Comparison of ENCODE assay signal across 1 cellular context in the genomic region with DNA sequence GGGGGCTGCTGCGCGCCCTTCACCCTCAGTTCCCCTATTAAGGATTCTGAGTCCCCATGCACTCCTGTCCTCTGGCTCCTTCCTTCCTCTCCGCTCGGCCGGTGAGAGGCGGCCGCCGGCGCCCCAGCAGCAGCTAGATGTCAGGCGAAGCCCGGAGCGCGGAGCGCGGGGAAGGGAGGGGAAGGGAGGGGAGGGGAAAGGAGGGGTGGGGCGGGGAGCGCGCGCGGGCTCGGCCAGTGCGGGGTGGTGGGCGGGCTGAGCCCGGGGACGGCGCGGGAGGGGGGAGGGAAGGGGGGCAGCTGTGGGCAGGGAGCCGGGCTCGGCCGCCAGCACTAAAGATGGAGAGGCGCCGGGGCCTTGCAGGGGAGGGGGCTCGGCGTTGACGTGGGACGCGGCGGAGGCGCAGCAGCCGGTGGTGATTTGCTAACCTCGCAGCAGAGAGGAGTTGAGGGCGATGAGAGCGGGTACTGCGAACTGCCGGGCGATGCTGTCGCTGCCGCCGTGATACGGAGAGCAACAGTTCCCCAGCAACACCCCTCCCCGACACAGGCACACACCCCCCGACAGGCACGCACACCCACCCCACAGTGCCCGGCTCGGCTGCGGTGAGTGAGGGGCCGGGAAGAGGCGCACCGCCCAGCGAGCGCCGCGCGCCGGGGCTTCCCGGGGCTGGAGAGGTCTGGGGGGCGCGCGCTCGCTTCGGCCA.
TF ChIP-seq lines count a peak whose summit lies in the region.

A gene with protein sequence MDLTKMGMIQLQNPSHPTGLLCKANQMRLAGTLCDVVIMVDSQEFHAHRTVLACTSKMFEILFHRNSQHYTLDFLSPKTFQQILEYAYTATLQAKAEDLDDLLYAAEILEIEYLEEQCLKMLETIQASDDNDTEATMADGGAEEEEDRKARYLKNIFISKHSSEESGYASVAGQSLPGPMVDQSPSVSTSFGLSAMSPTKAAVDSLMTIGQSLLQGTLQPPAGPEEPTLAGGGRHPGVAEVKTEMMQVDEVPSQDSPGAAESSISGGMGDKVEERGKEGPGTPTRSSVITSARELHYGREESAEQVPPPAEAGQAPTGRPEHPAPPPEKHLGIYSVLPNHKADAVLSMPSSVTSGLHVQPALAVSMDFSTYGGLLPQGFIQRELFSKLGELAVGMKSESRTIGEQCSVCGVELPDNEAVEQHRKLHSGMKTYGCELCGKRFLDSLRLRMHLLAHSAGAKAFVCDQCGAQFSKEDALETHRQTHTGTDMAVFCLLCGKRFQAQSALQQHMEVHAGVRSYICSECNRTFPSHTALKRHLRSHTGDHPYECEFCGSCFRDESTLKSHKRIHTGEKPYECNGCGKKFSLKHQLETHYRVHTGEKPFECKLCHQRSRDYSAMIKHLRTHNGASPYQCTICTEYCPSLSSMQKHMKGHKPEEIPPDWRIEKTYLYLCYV (plus strand): TSS at position 434 of the 706 bp plus-strand sequence. CDS start 3,590 bp downstream, outside the sequence.

TF ChIP-seq in HEK293, 187 proteins besides CTCF, POLR2A, EP300 and RAD21 (continued from another document and continues in another):
- TF ChIP-seq, protein P1, sequence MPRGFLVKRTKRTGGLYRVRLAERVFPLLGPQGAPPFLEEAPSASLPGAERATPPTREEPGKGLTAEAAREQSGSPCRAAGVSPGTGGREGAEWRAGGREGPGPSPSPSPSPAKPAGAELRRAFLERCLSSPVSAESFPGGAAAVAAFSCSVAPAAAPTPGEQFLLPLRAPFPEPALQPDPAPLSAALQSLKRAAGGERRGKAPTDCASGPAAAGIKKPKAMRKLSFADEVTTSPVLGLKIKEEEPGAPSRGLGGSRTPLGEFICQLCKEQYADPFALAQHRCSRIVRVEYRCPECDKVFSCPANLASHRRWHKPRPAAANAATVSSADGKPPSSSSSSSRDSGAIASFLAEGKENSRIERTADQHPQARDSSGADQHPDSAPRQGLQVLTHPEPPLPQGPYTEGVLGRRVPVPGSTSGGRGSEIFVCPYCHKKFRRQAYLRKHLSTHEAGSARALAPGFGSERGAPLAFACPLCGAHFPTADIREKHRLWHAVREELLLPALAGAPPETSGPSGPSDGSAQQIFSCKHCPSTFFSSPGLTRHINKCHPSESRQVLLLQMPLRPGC (tag by site-specific recombination; IDR thresholded peaks at IDR 0.05), result no peak; the same call in 1 of the 2 replicates
- TF ChIP-seq, protein P2, sequence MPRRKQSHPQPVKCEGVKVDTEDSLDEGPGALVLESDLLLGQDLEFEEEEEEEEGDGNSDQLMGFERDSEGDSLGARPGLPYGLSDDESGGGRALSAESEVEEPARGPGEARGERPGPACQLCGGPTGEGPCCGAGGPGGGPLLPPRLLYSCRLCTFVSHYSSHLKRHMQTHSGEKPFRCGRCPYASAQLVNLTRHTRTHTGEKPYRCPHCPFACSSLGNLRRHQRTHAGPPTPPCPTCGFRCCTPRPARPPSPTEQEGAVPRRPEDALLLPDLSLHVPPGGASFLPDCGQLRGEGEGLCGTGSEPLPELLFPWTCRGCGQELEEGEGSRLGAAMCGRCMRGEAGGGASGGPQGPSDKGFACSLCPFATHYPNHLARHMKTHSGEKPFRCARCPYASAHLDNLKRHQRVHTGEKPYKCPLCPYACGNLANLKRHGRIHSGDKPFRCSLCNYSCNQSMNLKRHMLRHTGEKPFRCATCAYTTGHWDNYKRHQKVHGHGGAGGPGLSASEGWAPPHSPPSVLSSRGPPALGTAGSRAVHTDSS (tag by site-specific recombination; IDR thresholded peaks at IDR 0.05), result no peak
- TF ChIP-seq ZNF529 (tag by site-specific recombination; IDR thresholded peaks at IDR 0.05; ENCODE audit: insufficient replicate concordance) (no peak), ZNF560 (tag by site-specific recombination; IDR thresholded peaks at IDR 0.05; ENCODE audit: borderline replicate concordance) (no peak), ZNF146 (tag by site-specific recombination; IDR thresholded peaks at IDR 0.05) (no peak), ZNF549 (tag by site-specific recombination; IDR thresholded peaks at IDR 0.05) (no peak), IKZF3 (tag by site-specific recombination; IDR thresholded peaks at IDR 0.05) (no peak), ZNF292 (tag by site-specific recombination; IDR thresholded peaks at IDR 0.05; ENCODE audit: borderline replicate concordance, low read depth) (no peak), ZNF169 (tag by site-specific recombination; IDR thresholded peaks at IDR 0.05) (no peak), ZNF138 (tag by site-specific recombination; IDR thresholded peaks at IDR 0.05; ENCODE audit: borderline replicate concordance) (no peak), ZNF621 (tag by site-specific recombination; IDR thresholded peaks at IDR 0.05) (no peak), ZFP41 (tag by site-specific recombination; IDR thresholded peaks at IDR 0.05; ENCODE audit: borderline replicate concordance) (no peak), ZNF24 (tag by site-specific recombination; IDR thresholded peaks at IDR 0.05) (no peak), ZNF394 (tag by site-specific recombination; IDR thresholded peaks at IDR 0.05; ENCODE audit: borderline replicate concordance) (no peak), FEZF1 (tag by site-specific recombination; IDR thresholded peaks at IDR 0.05) (no peak), ZNF571 (tag by site-specific recombination; IDR thresholded peaks at IDR 0.05) (no peak), ZNF350 (tag by site-specific recombination; IDR thresholded peaks at IDR 0.05) (no peak), ZNF157 (tag by site-specific recombination; IDR thresholded peaks at IDR 0.05) (no peak), ZNF214 (tag by site-specific recombination; IDR thresholded peaks at IDR 0.05; ENCODE audit: borderline replicate concordance) (no peak), ZNF324 (tag by site-specific recombination; IDR thresholded peaks at IDR 0.05) (no peak)
- TF ChIP-seq, protein P3, sequence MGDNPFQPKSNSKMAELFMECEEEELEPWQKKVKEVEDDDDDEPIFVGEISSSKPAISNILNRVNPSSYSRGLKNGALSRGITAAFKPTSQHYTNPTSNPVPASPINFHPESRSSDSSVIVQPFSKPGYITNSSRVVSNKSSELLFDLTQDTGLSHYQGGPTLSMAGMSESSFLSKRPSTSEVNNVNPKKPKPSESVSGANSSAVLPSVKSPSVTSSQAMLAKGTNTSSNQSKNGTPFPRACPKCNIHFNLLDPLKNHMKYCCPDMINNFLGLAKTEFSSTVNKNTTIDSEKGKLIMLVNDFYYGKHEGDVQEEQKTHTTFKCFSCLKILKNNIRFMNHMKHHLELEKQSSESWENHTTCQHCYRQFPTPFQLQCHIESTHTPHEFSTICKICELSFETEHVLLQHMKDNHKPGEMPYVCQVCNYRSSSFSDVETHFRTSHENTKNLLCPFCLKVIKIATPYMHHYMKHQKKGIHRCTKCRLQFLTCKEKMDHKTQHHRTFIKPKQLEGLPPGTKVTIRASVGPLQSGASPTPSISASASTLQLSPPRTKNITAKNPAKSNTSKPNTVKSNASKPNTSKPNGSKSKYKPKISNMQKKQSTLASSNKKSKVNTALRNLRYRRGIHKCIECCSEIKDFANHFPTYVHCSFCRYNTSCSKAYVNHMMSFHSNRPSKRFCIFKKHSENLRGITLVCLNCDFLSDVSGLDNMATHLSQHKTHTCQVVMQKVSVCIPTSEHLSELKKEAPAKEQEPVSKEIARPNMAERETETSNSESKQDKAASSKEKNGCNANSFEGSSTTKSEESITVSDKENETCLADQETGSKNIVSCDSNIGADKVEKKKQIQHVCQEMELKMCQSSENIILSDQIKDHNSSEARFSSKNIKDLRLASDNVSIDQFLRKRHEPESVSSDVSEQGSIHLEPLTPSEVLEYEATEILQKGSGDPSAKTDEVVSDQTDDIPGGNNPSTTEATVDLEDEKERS (tag by site-specific recombination; IDR thresholded peaks at IDR 0.05), result no peak
- TF ChIP-seq, protein P4, sequence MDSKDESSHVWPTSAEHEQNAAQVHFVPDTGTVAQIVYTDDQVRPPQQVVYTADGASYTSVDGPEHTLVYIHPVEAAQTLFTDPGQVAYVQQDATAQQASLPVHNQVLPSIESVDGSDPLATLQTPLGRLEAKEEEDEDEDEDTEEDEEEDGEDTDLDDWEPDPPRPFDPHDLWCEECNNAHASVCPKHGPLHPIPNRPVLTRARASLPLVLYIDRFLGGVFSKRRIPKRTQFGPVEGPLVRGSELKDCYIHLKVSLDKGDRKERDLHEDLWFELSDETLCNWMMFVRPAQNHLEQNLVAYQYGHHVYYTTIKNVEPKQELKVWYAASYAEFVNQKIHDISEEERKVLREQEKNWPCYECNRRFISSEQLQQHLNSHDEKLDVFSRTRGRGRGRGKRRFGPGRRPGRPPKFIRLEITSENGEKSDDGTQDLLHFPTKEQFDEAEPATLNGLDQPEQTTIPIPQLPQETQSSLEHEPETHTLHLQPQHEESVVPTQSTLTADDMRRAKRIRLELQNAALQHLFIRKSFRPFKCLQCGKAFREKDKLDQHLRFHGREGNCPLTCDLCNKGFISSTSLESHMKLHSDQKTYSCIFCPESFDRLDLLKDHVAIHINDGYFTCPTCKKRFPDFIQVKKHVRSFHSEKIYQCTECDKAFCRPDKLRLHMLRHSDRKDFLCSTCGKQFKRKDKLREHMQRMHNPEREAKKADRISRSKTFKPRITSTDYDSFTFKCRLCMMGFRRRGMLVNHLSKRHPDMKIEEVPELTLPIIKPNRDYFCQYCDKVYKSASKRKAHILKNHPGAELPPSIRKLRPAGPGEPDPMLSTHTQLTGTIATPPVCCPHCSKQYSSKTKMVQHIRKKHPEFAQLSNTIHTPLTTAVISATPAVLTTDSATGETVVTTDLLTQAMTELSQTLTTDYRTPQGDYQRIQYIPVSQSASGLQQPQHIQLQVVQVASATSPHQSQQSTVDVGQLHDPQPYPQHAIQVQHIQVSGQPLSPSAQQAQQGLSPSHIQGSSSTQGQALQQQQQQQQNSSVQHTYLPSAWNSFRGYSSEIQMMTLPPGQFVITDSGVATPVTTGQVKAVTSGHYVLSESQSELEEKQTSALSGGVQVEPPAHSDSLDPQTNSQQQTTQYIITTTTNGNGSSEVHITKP (tag by site-specific recombination; IDR thresholded peaks at IDR 0.05), result peak; percentile 66
- TF ChIP-seq, protein P5, sequence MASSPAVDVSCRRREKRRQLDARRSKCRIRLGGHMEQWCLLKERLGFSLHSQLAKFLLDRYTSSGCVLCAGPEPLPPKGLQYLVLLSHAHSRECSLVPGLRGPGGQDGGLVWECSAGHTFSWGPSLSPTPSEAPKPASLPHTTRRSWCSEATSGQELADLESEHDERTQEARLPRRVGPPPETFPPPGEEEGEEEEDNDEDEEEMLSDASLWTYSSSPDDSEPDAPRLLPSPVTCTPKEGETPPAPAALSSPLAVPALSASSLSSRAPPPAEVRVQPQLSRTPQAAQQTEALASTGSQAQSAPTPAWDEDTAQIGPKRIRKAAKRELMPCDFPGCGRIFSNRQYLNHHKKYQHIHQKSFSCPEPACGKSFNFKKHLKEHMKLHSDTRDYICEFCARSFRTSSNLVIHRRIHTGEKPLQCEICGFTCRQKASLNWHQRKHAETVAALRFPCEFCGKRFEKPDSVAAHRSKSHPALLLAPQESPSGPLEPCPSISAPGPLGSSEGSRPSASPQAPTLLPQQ (tag by site-specific recombination; IDR thresholded peaks at IDR 0.05), result no peak
- TF ChIP-seq, protein P6, sequence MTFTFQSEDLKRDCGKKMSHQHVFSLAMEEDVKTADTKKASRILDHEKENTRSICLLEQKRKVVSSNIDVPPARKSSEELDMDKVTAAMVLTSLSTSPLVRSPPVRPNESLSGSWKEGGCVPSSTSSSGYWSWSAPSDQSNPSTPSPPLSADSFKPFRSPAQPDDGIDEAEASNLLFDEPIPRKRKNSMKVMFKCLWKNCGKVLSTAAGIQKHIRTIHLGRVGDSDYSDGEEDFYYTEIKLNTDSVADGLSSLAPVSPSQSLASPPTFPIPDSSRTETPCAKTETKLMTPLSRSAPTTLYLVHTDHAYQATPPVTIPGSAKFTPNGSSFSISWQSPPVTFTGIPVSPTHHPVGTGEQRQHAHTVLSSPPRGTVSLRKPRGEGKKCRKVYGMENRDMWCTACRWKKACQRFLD (tag by site-specific recombination; IDR thresholded peaks at IDR 0.05), result no peak
- TF ChIP-seq, protein P7, sequence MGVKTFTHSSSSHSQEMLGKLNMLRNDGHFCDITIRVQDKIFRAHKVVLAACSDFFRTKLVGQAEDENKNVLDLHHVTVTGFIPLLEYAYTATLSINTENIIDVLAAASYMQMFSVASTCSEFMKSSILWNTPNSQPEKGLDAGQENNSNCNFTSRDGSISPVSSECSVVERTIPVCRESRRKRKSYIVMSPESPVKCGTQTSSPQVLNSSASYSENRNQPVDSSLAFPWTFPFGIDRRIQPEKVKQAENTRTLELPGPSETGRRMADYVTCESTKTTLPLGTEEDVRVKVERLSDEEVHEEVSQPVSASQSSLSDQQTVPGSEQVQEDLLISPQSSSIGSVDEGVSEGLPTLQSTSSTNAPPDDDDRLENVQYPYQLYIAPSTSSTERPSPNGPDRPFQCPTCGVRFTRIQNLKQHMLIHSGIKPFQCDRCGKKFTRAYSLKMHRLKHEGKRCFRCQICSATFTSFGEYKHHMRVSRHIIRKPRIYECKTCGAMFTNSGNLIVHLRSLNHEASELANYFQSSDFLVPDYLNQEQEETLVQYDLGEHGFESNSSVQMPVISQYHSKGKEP (tag by site-specific recombination; IDR thresholded peaks at IDR 0.05), result no peak
- TF ChIP-seq, protein P8, sequence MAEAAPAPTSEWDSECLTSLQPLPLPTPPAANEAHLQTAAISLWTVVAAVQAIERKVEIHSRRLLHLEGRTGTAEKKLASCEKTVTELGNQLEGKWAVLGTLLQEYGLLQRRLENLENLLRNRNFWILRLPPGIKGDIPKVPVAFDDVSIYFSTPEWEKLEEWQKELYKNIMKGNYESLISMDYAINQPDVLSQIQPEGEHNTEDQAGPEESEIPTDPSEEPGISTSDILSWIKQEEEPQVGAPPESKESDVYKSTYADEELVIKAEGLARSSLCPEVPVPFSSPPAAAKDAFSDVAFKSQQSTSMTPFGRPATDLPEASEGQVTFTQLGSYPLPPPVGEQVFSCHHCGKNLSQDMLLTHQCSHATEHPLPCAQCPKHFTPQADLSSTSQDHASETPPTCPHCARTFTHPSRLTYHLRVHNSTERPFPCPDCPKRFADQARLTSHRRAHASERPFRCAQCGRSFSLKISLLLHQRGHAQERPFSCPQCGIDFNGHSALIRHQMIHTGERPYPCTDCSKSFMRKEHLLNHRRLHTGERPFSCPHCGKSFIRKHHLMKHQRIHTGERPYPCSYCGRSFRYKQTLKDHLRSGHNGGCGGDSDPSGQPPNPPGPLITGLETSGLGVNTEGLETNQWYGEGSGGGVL (tag by site-specific recombination; IDR thresholded peaks at IDR 0.05), result peak; percentile 67
- TF ChIP-seq, protein P9, sequence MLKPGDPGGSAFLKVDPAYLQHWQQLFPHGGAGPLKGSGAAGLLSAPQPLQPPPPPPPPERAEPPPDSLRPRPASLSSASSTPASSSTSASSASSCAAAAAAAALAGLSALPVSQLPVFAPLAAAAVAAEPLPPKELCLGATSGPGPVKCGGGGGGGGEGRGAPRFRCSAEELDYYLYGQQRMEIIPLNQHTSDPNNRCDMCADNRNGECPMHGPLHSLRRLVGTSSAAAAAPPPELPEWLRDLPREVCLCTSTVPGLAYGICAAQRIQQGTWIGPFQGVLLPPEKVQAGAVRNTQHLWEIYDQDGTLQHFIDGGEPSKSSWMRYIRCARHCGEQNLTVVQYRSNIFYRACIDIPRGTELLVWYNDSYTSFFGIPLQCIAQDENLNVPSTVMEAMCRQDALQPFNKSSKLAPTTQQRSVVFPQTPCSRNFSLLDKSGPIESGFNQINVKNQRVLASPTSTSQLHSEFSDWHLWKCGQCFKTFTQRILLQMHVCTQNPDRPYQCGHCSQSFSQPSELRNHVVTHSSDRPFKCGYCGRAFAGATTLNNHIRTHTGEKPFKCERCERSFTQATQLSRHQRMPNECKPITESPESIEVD (tag by site-specific recombination; IDR thresholded peaks at IDR 0.05), result no peak
- TF ChIP-seq, protein P10, sequence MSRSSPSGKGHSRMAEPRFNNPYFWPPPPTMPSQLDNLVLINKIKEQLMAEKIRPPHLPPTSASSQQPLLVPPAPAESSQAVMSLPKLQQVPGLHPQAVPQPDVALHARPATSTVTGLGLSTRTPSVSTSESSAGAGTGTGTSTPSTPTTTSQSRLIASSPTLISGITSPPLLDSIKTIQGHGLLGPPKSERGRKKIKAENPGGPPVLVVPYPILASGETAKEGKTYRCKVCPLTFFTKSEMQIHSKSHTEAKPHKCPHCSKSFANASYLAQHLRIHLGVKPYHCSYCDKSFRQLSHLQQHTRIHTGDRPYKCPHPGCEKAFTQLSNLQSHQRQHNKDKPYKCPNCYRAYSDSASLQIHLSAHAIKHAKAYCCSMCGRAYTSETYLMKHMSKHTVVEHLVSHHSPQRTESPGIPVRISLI (tag by site-specific recombination; IDR thresholded peaks at IDR 0.05), result no peak
